ENCODE assay signal across 1 cellular context in the genomic region with DNA sequence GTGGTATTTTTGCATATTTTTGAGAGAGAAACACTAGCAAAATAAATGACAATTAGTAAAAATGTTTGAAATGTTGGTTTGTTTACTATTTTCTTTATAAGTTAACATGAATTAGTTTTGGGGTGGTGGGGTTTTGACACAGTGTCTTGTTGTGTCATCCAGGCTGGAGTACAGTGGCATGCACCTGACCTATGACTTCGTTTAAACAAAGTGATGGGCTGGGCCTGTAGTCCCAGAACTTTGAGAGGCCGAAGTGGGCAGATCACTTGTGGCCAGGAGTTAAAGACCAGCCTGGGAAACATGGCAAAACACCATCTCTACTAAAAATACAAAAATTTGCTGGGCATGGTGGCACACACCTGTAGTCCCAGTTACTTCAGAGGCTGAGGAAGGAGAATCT.
TF ChIP-seq lines count a peak whose summit lies in the region.

No MANE protein-coding gene starts in this region.

TF ChIP-seq in HepG2, 621 proteins besides CTCF, POLR2A, EP300 and RAD21 (continued from another document):
- TF ChIP-seq PHF8 (CRISPR knock-in tag; IDR thresholded peaks at IDR 0.05) = no peak
- peak; percentile 50; the same call in 1 of the 2 replicates for TF ChIP-seq ZNF121 (CRISPR knock-in tag; IDR thresholded peaks at IDR 0.05)
- TF ChIP-seq MYC (CRISPR knock-in tag; IDR thresholded peaks at IDR 0.05; ENCODE audit: borderline replicate concordance) = no peak
- TF ChIP-seq, protein P1, sequence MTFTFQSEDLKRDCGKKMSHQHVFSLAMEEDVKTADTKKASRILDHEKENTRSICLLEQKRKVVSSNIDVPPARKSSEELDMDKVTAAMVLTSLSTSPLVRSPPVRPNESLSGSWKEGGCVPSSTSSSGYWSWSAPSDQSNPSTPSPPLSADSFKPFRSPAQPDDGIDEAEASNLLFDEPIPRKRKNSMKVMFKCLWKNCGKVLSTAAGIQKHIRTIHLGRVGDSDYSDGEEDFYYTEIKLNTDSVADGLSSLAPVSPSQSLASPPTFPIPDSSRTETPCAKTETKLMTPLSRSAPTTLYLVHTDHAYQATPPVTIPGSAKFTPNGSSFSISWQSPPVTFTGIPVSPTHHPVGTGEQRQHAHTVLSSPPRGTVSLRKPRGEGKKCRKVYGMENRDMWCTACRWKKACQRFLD (CRISPR knock-in tag; IDR thresholded peaks at IDR 0.05; ENCODE audit: borderline replicate concordance) = no peak
- no peak for TF ChIP-seq ZNF558 (CRISPR knock-in tag; IDR thresholded peaks at IDR 0.05; ENCODE audit: borderline replicate concordance)
- TF ChIP-seq KDM1A (CRISPR knock-in tag; IDR thresholded peaks at IDR 0.05) = no peak
- peak in 1 of 2 experiments; percentile 45; a peak in 1 of 4 replicates for TF ChIP-seq NR2F1 (CRISPR knock-in tag; IDR thresholded peaks at IDR 0.05)
- TF ChIP-seq, protein P2, sequence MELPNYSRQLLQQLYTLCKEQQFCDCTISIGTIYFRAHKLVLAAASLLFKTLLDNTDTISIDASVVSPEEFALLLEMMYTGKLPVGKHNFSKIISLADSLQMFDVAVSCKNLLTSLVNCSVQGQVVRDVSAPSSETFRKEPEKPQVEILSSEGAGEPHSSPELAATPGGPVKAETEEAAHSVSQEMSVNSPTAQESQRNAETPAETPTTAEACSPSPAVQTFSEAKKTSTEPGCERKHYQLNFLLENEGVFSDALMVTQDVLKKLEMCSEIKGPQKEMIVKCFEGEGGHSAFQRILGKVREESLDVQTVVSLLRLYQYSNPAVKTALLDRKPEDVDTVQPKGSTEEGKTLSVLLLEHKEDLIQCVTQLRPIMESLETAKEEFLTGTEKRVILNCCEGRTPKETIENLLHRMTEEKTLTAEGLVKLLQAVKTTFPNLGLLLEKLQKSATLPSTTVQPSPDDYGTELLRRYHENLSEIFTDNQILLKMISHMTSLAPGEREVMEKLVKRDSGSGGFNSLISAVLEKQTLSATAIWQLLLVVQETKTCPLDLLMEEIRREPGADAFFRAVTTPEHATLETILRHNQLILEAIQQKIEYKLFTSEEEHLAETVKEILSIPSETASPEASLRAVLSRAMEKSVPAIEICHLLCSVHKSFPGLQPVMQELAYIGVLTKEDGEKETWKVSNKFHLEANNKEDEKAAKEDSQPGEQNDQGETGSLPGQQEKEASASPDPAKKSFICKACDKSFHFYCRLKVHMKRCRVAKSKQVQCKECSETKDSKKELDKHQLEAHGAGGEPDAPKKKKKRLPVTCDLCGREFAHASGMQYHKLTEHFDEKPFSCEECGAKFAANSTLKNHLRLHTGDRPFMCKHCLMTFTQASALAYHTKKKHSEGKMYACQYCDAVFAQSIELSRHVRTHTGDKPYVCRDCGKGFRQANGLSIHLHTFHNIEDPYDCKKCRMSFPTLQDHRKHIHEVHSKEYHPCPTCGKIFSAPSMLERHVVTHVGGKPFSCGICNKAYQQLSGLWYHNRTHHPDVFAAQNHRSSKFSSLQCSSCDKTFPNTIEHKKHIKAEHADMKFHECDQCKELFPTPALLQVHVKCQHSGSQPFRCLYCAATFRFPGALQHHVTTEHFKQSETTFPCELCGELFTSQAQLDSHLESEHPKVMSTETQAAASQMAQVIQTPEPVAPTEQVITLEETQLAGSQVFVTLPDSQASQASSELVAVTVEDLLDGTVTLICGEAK (IDR thresholded peaks at IDR 0.05) = no peak
- TF ChIP-seq, protein P2 (CRISPR knock-in tag; IDR thresholded peaks at IDR 0.05) = no peak
- TF ChIP-seq BRD4 (CRISPR knock-in tag; IDR thresholded peaks at IDR 0.05) = no peak
- no peak for TF ChIP-seq ISX (CRISPR knock-in tag; conservative IDR thresholded peaks at IDR 0.05)
- TF ChIP-seq ZC3H13 (CRISPR knock-in tag; IDR thresholded peaks at IDR 0.05) = no peak
- TF ChIP-seq ZNF605 (CRISPR knock-in tag; IDR thresholded peaks at IDR 0.05) = no peak
- TF ChIP-seq ZKSCAN1 (IDR thresholded peaks at IDR 0.05; ENCODE audit: low read length) = no peak
- no peak for TF ChIP-seq JUNB (CRISPR knock-in tag; IDR thresholded peaks at IDR 0.05; ENCODE audit: borderline replicate concordance)
- TF ChIP-seq HOXA3 (CRISPR knock-in tag; IDR thresholded peaks at IDR 0.05) = 0 out of 2 replicates have a peak, but pooled peaks have one; percentile 23
- TF ChIP-seq, protein P3, sequence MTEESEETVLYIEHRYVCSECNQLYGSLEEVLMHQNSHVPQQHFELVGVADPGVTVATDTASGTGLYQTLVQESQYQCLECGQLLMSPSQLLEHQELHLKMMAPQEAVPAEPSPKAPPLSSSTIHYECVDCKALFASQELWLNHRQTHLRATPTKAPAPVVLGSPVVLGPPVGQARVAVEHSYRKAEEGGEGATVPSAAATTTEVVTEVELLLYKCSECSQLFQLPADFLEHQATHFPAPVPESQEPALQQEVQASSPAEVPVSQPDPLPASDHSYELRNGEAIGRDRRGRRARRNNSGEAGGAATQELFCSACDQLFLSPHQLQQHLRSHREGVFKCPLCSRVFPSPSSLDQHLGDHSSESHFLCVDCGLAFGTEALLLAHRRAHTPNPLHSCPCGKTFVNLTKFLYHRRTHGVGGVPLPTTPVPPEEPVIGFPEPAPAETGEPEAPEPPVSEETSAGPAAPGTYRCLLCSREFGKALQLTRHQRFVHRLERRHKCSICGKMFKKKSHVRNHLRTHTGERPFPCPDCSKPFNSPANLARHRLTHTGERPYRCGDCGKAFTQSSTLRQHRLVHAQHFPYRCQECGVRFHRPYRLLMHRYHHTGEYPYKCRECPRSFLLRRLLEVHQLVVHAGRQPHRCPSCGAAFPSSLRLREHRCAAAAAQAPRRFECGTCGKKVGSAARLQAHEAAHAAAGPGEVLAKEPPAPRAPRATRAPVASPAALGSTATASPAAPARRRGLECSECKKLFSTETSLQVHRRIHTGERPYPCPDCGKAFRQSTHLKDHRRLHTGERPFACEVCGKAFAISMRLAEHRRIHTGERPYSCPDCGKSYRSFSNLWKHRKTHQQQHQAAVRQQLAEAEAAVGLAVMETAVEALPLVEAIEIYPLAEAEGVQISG (CRISPR knock-in tag; IDR thresholded peaks at IDR 0.05) = no peak
- TF ChIP-seq CEBPZ (IDR thresholded peaks at IDR 0.05; ENCODE audit: low read length) = no peak
- TF ChIP-seq RXRA (CRISPR knock-in tag; IDR thresholded peaks at IDR 0.05) = no peak
- no peak for TF ChIP-seq ZNF362 (CRISPR knock-in tag; IDR thresholded peaks at IDR 0.05; ENCODE audit: borderline replicate concordance)
- TF ChIP-seq ZNF770 (CRISPR knock-in tag; IDR thresholded peaks at IDR 0.05) = 0 out of 2 replicates have a peak, but pooled peaks have one; percentile 15
- TF ChIP-seq MBD4 (IDR thresholded peaks at IDR 0.05; ENCODE audit: borderline replicate concordance, low read length) = no peak
- no peak for TF ChIP-seq ZNF512 (CRISPR knock-in tag; IDR thresholded peaks at IDR 0.05)
- peak; percentile 31; the same call in 1 of the 2 replicates for TF ChIP-seq SALL1 (CRISPR knock-in tag; IDR thresholded peaks at IDR 0.05)
- no peak for TF ChIP-seq ZBTB21 (CRISPR knock-in tag; IDR thresholded peaks at IDR 0.05)
- TF ChIP-seq PPARG (CRISPR knock-in tag; conservative IDR thresholded peaks at IDR 0.05) = peak; percentile 52; the same call in 1 of the 2 replicates
- no peak for TF ChIP-seq ZNF230 (CRISPR knock-in tag; IDR thresholded peaks at IDR 0.05)
- TF ChIP-seq SIX1 (CRISPR knock-in tag; IDR thresholded peaks at IDR 0.05; ENCODE audit: borderline replicate concordance) = no peak
- TF ChIP-seq BCL6 (CRISPR knock-in tag; IDR thresholded peaks at IDR 0.05) = no peak
- TF ChIP-seq, protein P4, sequence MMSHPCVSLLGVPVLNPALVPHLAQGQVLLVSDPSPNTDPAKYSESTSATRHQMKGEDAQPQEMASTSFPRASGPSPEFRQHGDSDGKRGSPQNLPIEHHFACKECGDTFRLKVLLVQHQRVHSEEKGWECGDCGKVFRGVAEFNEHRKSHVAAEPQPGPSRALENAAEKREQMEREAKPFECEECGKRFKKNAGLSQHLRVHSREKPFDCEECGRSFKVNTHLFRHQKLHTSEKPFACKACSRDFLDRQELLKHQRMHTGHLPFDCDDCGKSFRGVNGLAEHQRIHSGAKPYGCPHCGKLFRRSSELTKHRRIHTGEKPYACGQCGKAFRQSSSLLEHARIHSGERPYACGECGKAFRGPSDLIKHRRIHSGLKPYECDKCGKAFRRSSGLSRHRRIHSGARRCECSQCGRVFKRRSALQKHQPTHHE (CRISPR knock-in tag; IDR thresholded peaks at IDR 0.05; ENCODE audit: borderline replicate concordance) = no peak
- TF ChIP-seq ASH2L (IDR thresholded peaks at IDR 0.05; ENCODE audit: insufficient read length, low read depth, low read length) = no peak
- TF ChIP-seq TCF7L2 (IDR thresholded peaks at IDR 0.05; ENCODE audit: low read depth, low read length) = no peak
- TF ChIP-seq NR2F6 (IDR thresholded peaks at IDR 0.05) = no peak
- peak; percentile 53 for TF ChIP-seq NR2F6 (CRISPR knock-in tag; IDR thresholded peaks at IDR 0.05)
- TF ChIP-seq ZNF260 (CRISPR knock-in tag; IDR thresholded peaks at IDR 0.05; ENCODE audit: borderline replicate concordance, low read depth) = no peak
